ENCODE assay signal across 10 cellular contexts in the genomic region with DNA sequence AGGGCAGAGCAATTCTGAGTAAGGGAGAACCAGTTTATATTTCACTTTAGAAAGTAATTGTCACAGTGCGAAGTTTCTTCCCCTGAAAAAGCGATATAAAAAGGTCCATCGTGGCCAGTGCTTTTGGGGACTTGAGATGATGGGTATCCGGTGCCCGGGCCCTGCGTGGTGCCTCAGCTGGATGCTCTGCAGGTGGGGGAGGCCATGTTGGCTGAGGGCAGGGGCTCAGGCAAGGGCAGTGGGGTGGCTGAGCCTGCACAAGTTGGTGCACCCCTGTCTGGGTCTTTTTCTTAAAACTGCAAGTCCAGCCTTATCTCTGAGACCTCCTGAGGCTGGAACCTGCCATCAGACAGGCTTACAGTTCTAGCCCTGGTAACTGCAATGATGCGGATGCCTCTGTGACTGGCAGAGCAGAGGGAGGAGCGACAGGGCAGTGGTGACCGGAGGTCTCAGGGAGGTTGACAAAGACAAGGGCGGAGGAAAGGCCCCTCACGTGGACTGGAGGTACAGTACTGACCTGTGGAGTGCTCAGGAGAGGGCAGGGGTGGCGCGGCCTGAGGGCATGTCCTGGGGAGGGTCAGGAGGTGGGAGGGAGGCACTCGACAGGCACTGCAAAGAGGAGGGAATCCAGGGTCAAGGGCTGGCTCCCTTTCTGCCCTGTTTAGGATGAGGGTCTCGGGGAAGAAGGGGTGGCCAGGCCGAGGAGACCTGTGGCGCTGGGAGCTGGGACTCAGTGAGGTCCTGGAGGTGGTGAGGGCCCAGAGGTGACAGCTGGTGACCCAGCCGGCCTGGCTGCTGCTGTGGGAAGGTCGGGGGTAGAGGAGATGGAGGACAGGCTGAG. TPM values are rescaled to one million over a fixed set of nuclear protein-coding genes. Genes with fewer than 3 reads are reported as not detected.
A peak's percentile ranks its signal among the peaks of the same experiment; 100 is the strongest.
DNase-seq lines count a peak whose midpoint lies in the region; ATAC-seq and TF ChIP-seq lines count a peak whose summit lies in the region.
"Had no signal": no experiment of that assay in that cellular context is flagged by ENCODE, and none has a peak within 500 bp of the region (broad histone marks: within the 10 kb centered on the region; RNA-seq: fewer than 3 reads in every experiment).

No MANE protein-coding gene starts in this region.

- POLR2A ChIA-PET in MCF 10A (lab: Yijun Ruan, JAX): no interaction called here

- H3K27ac ChIP-seq in breast epithelium: peak overlapping the region; percentile 80 to 96

- no peaks in the 10 kb centered on the region for H3K36me3 ChIP-seq in breast epithelium

- H3K4me3 Mint-ChIP-seq in MCF 10A (ENCODE audit: unreplicated experiment): no peak overlapping the region
- peak overlapping the region; percentile 90 for H3K4me3 Mint-ChIP-seq in chondrocyte (ENCODE audit: unreplicated experiment)
- H3K4me3 Mint-ChIP-seq in mesothelial cell of epicardium: peak overlapping the region; percentile 94

- DNase-seq in breast epithelium (ENCODE audit: low spot score in 2 of 2) (peak; percentile 18 to 51), MCF 10A (ENCODE audit: unreplicated experiment) (no peak), chondrocyte (ENCODE audit: low spot score) (no peak), mesothelial cell of epicardium (ENCODE audit: low spot score in 2 of 2, unreplicated experiment in 2 of 2) (peak in 1 of 2 experiments; percentile 36), ureter (ENCODE audit: low spot score) (peak; percentile 43), ACHN (no peak)
- DNase-seq: NK-92 treated with Interleukin-12 subunit alpha and Interleukin-12 subunit beta, amount 100 ng/mL, for 24 hours had no signal

- no peaks in the 10 kb centered on the region for H3K9me3 Mint-ChIP-seq in MCF 10A (ENCODE audit: unreplicated experiment)
- peaks cover 15% of the 10 kb centered on the region for H3K9me3 Mint-ChIP-seq in chondrocyte (ENCODE audit: low read depth)
- H3K9me3 Mint-ChIP-seq in mesothelial cell of epicardium: peaks cover 16% of the 10 kb centered on the region
- H3K9me3 Mint-ChIP-seq: activated naive CD4-positive, alpha-beta T cell treated with anti-CD3 and anti-CD28 coated beads, Interleukin-2, amount 50 U/mL, for 24 hours had no signal

- CTCF ChIA-PET in MCF 10A (lab: Yijun Ruan, JAX): no interaction called here

- TF ChIP-seq POLR2A in breast epithelium (IDR thresholded peaks at IDR 0.05): no peak

- H3K27me3 Mint-ChIP-seq in MCF 10A (ENCODE audit: insufficient read depth, unreplicated experiment) (no peaks in the 10 kb centered on the region), chondrocyte (ENCODE audit: low read depth) (no peaks in the 10 kb centered on the region), mesothelial cell of epicardium (ENCODE audit: low read depth) (peaks cover 13% of the 10 kb centered on the region)
- H3K27me3 Mint-ChIP-seq: activated naive CD4-positive, alpha-beta T cell treated with anti-CD3 and anti-CD28 coated beads, Interleukin-2, amount 50 U/mL, for 24 hours had no signal

- no peak for ATAC-seq in HG02763 (IDR thresholded peaks at IDR 0.05; ENCODE audit: unreplicated experiment)
- no peak for ATAC-seq in GM19324 (IDR thresholded peaks at IDR 0.05; ENCODE audit: low FRiP score, unreplicated experiment)

- in situ Hi-C loops in ACHN (cut with HindIII; ENCODE audit: low pct_ligation_motif_present, low pct_unique_long_range_greater_than_20kb, low sequenced_read_pairs): no loop called here

- H3K27ac Mint-ChIP-seq in MCF 10A (ENCODE audit: low read depth, unreplicated experiment) (no peak overlapping the region), chondrocyte (ENCODE audit: unreplicated experiment) (no peak overlapping the region), mesothelial cell of epicardium (peak overlapping the region; percentile 55)
- H3K27ac Mint-ChIP-seq: activated naive CD4-positive, alpha-beta T cell treated with anti-CD3 and anti-CD28 coated beads, Interleukin-2, amount 50 U/mL, for 24 hours had no signal

- intact Hi-C loops in breast epithelium (cut with DNase I; ENCODE audit: low total_unique reads) (no loop called here), MCF 10A (cut with micrococcal nuclease) (no loop called here)

- peaks cover 0 to 6% of the 10 kb centered on the region in 2 donors for H3K9me3 ChIP-seq in breast epithelium

- no peaks in the 10 kb centered on the region for H3K27me3 ChIP-seq in breast epithelium

- H3K36me3 Mint-ChIP-seq in MCF 10A (ENCODE audit: insufficient read depth, unreplicated experiment) (no peaks in the 10 kb centered on the region), chondrocyte (ENCODE audit: low read depth) (peaks cover 10% of the 10 kb centered on the region), mesothelial cell of epicardium (peaks cover 38% of the 10 kb centered on the region)

- peaks cover 0 to 2% of the 10 kb centered on the region in 2 donors for H3K4me1 ChIP-seq in breast epithelium

- H3K4me1 Mint-ChIP-seq in MCF 10A (ENCODE audit: insufficient read depth, unreplicated experiment) (peaks cover 16% of the 10 kb centered on the region), chondrocyte (ENCODE audit: low read depth) (peaks cover 26% of the 10 kb centered on the region), mesothelial cell of epicardium (peaks cover 30% of the 10 kb centered on the region)

- H3K4me3 ChIP-seq in breast epithelium: peak overlapping the region in 1 of 3 donors; percentile 78

- BruUV-seq in MCF 10A (replicated peaks; lab: Mats Ljungman, UMichigan): no TSS peak

- TF ChIP-seq CTCF in breast epithelium (IDR thresholded peaks at IDR 0.05) (no peak), MCF 10A (IDR thresholded peaks at IDR 0.05; ENCODE audit: unreplicated experiment) (no peak), chondrocyte (IDR thresholded peaks at IDR 0.05) (no peak), mesothelial cell of epicardium (IDR thresholded peaks at IDR 0.05; ENCODE audit: unreplicated experiment) (no peak)

RNA-seq across cellular contexts. Expression of a gene that starts 1.8 kb away (rescaled TPM):
- total RNA-seq in breast epithelium (10 to 100 TPM; 24.3 to 94.5 (median 29.9) TPM), MCF 10A (2022) (28.3 and 36.0 TPM in 2 replicates), chondrocyte (19.0 to 24.2 TPM (median 19.3 TPM) in 3 replicates), mesothelial cell of epicardium (75.9 to 81.9 TPM (median 78.9 TPM) in 3 replicates), ureter (50.8 TPM)

RNA-seq across cellular contexts. Expression of a gene that starts 45.7 kb away (rescaled TPM):
- total RNA-seq in breast epithelium (under 1 TPM; 0.48 to 0.88 (median 0.66) TPM), MCF 10A (2022) (0.37 and 0.66 TPM in 2 replicates), chondrocyte (0.55 to 1.7 TPM (median 0.64 TPM) in 3 replicates), mesothelial cell of epicardium (2.5 to 3.1 TPM (median 2.6 TPM) in 3 replicates), ureter (1.7 TPM)

Comparison
In these comparisons a context has a peak if more than half of its experiments do, and no peak if none do; other contexts are left out.
1. DNase-seq: peak in breast epithelium (2 of 2) and ureter (single experiment); none in MCF 10A (single experiment), chondrocyte (single experiment) and ACHN (single experiment).